Comparison of ENCODE assay signal across 1 cellular context in genomic region chr13:71517004-71517403, GRCh38.
TF ChIP-seq lines count a peak whose summit lies in the region.

No MANE protein-coding gene starts in this region.

TF ChIP-seq in HepG2, 621 proteins besides CTCF, POLR2A, EP300 and RAD21 (continued from another document):
- TF ChIP-seq ZBTB10 (CRISPR knock-in tag; IDR thresholded peaks at IDR 0.05; ENCODE audit: borderline replicate concordance) (no peak), SMC3 (IDR thresholded peaks at IDR 0.05; ENCODE audit: low read length) (no peak), ZMYM3 (CRISPR knock-in tag; IDR thresholded peaks at IDR 0.05) (no peak), SRSF9 (IDR thresholded peaks at IDR 0.05; ENCODE audit: borderline replicate concordance, insufficient read depth, low read depth, low read length, poor library complexity, severe bottlenecking) (no peak), ZNF350 (CRISPR knock-in tag; IDR thresholded peaks at IDR 0.05; ENCODE audit: borderline replicate concordance, low read depth) (no peak), DMAP1 (CRISPR knock-in tag; IDR thresholded peaks at IDR 0.05) (no peak), ZNF234 (CRISPR knock-in tag; conservative IDR thresholded peaks at IDR 0.05) (no peak), HMG20A (CRISPR knock-in tag; IDR thresholded peaks at IDR 0.05; ENCODE audit: borderline replicate concordance) (no peak), ZBTB20 (CRISPR knock-in tag; IDR thresholded peaks at IDR 0.05; ENCODE audit: borderline replicate concordance, low read depth) (no peak)
